8 cellular contexts compared by ENCODE assay signal in the genomic region with DNA sequence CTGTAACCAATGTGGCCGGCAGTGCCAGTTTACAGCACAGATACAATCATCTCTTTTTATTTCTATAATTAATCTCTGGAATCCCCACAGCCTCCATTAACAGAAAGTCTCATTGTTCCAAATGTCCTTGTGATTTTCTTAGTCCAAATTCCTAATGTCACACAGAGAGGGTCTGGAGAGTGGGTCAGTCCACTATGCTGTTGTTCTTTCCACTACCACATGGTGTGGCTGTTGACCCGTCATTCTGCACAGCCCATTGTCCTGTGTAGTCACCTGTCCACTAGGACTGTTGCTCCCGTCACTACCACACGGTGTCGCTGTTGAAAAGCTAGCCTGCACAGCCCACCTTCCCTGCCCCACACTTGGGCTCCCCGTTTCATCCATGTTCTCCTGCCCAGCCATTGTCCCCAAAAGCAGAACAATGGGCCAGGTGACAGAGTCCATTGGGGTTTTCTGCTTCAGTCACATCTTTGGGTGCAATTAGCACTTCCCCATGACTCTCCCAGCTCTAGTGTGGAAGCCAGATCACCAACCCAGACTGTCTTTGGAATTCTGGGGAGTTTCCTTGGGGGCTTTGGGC. TPM values are rescaled to one million over a fixed set of nuclear protein-coding genes. Genes with fewer than 3 reads are reported as not detected.
DNase-seq lines count a peak whose midpoint lies in the region; ATAC-seq, FAIRE-seq and TF ChIP-seq lines count a peak whose summit lies in the region.

No MANE protein-coding gene starts in this region.

- ATAC-seq in Right ventricle myocardium inferior = no peak
- no peak for ATAC-seq in HG02840 (IDR thresholded peaks at IDR 0.05; ENCODE audit: low FRiP score, unreplicated experiment)

- peaks cover 4% of the 10 kb centered on the region for H3K4me1 ChIP-seq in cardiac muscle cell (ENCODE audit: low read depth)

- no peaks in the 10 kb centered on the region for H3K4me1 Mint-ChIP-seq in activated T-helper 1 cell treated with anti-CD3 and anti-CD28 coated beads, Interleukin-12 subunit alpha, Interleukin-12 subunit beta, Interleukin-2, Interleukin-4 antibody, amounts not matched to agents 30 ng/mL and 10 ng/mL and 1 ng/mL, durations not matched to agents 14 hours and 24 hours and 36 hours (ENCODE audit: low read depth)

- H3K27me3 Mint-ChIP-seq in activated T-helper 1 cell treated with anti-CD3 and anti-CD28 coated beads, Interleukin-12 subunit alpha, Interleukin-12 subunit beta, Interleukin-2, Interleukin-4 antibody, amounts not matched to agents 30 ng/mL and 10 ng/mL and 1 ng/mL, durations not matched to agents 14 hours and 24 hours and 36 hours (ENCODE audit: insufficient read depth) = peaks cover 4% of the 10 kb centered on the region

- H3K9me3 Mint-ChIP-seq in activated T-helper 1 cell treated with anti-CD3 and anti-CD28 coated beads, Interleukin-12 subunit alpha, Interleukin-12 subunit beta, Interleukin-2, Interleukin-4 antibody, amounts not matched to agents 30 ng/mL and 10 ng/mL and 1 ng/mL, durations not matched to agents 14 hours and 24 hours and 36 hours = peaks cover 7% of the 10 kb centered on the region

- DNase-seq in cardiac muscle cell (ENCODE audit: low read depth in 1 of 2, low spot score in 1 of 2) (peak; percentile 22 to 30), Right ventricle myocardium inferior (ENCODE audit: missing footprints) (no peak), RKO (ENCODE audit: low spot score) (peak; percentile 55), frontal cortex (ENCODE audit: low spot score in 2 of 2) (peak in 1 of 2 donors; percentile 37), AG20443 (ENCODE audit: low spot score) (no peak)
- peak; percentile 20 to 27 for DNase-seq in stimulated activated CD4-positive, alpha-beta T cell treated with anti-CD3 and anti-CD28 coated beads, Interleukin-4, amount 100 ng/mL, for 48 hours (ENCODE audit: low read depth in 2 of 2)
- no peak for DNase-seq in activated T-helper 1 cell treated with anti-CD3 and anti-CD28 coated beads, Interleukin-12 subunit alpha, Interleukin-12 subunit beta, Interleukin-2, Interleukin-4 antibody, amounts not matched to agents 30 ng/mL and 10 ng/mL and 1 ng/mL, durations not matched to agents 14 hours and 24 hours and 36 hours (ENCODE audit: low spot score)

- no peaks in the 10 kb centered on the region for H3K36me3 ChIP-seq in cardiac muscle cell

- intact Hi-C loops in Right ventricle myocardium inferior (cut with DNase I) = no loop called here
- intact Hi-C loops in activated T-helper 1 cell treated with anti-CD3 and anti-CD28 coated beads, Interleukin-12 subunit alpha, Interleukin-12 subunit beta, Interleukin-2, Interleukin-4 antibody, amounts not matched to agents 30 ng/mL and 10 ng/mL and 1 ng/mL, durations not matched to agents 14 hours and 24 hours and 36 hours (cut with micrococcal nuclease) = no loop called here

- H3K36me3 Mint-ChIP-seq in activated T-helper 1 cell treated with anti-CD3 and anti-CD28 coated beads, Interleukin-12 subunit alpha, Interleukin-12 subunit beta, Interleukin-2, Interleukin-4 antibody, amounts not matched to agents 30 ng/mL and 10 ng/mL and 1 ng/mL, durations not matched to agents 14 hours and 24 hours and 36 hours (ENCODE audit: low read depth) = peaks cover 2% of the 10 kb centered on the region

- peak; percentile 75 for FAIRE-seq in frontal cortex (lab: Jason Lieb, UNC)

- H3K27ac ChIP-seq in cardiac muscle cell = no peak overlapping the region

- no peaks in the 10 kb centered on the region for H3K27me3 ChIP-seq in cardiac muscle cell

- no peak overlapping the region for H3K4me3 ChIP-seq in cardiac muscle cell

- no peak overlapping the region for H3K27ac Mint-ChIP-seq in activated T-helper 1 cell treated with anti-CD3 and anti-CD28 coated beads, Interleukin-12 subunit alpha, Interleukin-12 subunit beta, Interleukin-2, Interleukin-4 antibody, amounts not matched to agents 30 ng/mL and 10 ng/mL and 1 ng/mL, durations not matched to agents 14 hours and 24 hours and 36 hours

- no peak overlapping the region for H3K4me3 Mint-ChIP-seq in activated T-helper 1 cell treated with anti-CD3 and anti-CD28 coated beads, Interleukin-12 subunit alpha, Interleukin-12 subunit beta, Interleukin-2, Interleukin-4 antibody, amounts not matched to agents 30 ng/mL and 10 ng/mL and 1 ng/mL, durations not matched to agents 14 hours and 24 hours and 36 hours

- no peaks in the 10 kb centered on the region for H3K9me3 ChIP-seq in cardiac muscle cell (ENCODE audit: low read depth)

- TF ChIP-seq CTCF in cardiac muscle cell (IDR thresholded peaks at IDR 0.05; ENCODE audit: low read depth, low read length) = peak; percentile 52

RNA-seq across cellular contexts. Expression of gene LBP, which starts 8.6 kb away (rescaled TPM):
- total RNA-seq in cardiac muscle cell (not detected in 2 replicates), Right ventricle myocardium inferior (0.16 TPM), frontal cortex (not detected)
- not detected in 2 replicates for polyA plus RNA-seq in cardiac muscle cell
- not detected in 2 replicates for total RNA-seq in activated T-helper 1 cell treated with anti-CD3 and anti-CD28 coated beads, Interleukin-12 subunit alpha, Interleukin-12 subunit beta, Interleukin-2, Interleukin-4 antibody, amounts not matched to agents 30 ng/mL and 10 ng/mL and 1 ng/mL, durations not matched to agents 14 hours and 24 hours and 36 hours

RNA-seq across cellular contexts. Expression of gene BPI, which starts 33.7 kb away (rescaled TPM):
- total RNA-seq in cardiac muscle cell (not detected in 2 replicates), Right ventricle myocardium inferior (not detected), frontal cortex (under 0.01 TPM)
- polyA plus RNA-seq in cardiac muscle cell = not detected in 2 replicates
- not detected in 2 replicates for total RNA-seq in activated T-helper 1 cell treated with anti-CD3 and anti-CD28 coated beads, Interleukin-12 subunit alpha, Interleukin-12 subunit beta, Interleukin-2, Interleukin-4 antibody, amounts not matched to agents 30 ng/mL and 10 ng/mL and 1 ng/mL, durations not matched to agents 14 hours and 24 hours and 36 hours

Comparison
In these comparisons a context has a peak if more than half of its experiments do, and no peak if none do; other contexts are left out.
1. DNase-seq: peak in cardiac muscle cell (2 of 2), RKO (single experiment) and stimulated activated CD4-positive, alpha-beta T cell treated with anti-CD3 and anti-CD28 coated beads, Interleukin-4, amount 100 ng/mL, for 48 hours (2 of 2); none in Right ventricle myocardium inferior (single experiment), AG20443 (single experiment) and activated T-helper 1 cell treated with anti-CD3 and anti-CD28 coated beads, Interleukin-12 subunit alpha, Interleukin-12 subunit beta, Interleukin-2, Interleukin-4 antibody, amounts not matched to agents 30 ng/mL and 10 ng/mL and 1 ng/mL, durations not matched to agents 14 hours and 24 hours and 36 hours (single experiment).